ENCODE assay signal across 1 cellular context in the genomic region with DNA sequence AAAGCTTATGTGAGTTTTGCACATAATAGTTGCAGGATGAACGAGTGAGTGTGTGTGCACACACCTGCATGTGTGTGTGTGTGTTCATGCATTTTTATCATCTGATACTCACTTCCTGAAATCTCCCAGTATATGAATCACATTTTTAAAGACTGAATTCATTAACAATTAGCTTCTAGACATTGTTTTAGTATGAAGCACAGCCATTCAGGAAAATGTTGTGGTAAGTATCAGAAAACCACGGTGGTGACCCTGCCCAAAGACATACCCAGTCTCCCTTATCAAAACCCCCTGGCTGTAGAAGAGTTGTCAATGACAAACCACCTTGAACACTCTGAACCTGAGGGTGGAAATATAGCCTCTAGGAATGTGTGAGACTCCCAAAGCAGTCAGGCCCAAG.
TF ChIP-seq lines count a peak whose summit lies in the region.

No MANE protein-coding gene starts in this region.

TF ChIP-seq in GM23338, 12 proteins besides CTCF, POLR2A, EP300 and RAD21:
- TF ChIP-seq, protein P1, sequence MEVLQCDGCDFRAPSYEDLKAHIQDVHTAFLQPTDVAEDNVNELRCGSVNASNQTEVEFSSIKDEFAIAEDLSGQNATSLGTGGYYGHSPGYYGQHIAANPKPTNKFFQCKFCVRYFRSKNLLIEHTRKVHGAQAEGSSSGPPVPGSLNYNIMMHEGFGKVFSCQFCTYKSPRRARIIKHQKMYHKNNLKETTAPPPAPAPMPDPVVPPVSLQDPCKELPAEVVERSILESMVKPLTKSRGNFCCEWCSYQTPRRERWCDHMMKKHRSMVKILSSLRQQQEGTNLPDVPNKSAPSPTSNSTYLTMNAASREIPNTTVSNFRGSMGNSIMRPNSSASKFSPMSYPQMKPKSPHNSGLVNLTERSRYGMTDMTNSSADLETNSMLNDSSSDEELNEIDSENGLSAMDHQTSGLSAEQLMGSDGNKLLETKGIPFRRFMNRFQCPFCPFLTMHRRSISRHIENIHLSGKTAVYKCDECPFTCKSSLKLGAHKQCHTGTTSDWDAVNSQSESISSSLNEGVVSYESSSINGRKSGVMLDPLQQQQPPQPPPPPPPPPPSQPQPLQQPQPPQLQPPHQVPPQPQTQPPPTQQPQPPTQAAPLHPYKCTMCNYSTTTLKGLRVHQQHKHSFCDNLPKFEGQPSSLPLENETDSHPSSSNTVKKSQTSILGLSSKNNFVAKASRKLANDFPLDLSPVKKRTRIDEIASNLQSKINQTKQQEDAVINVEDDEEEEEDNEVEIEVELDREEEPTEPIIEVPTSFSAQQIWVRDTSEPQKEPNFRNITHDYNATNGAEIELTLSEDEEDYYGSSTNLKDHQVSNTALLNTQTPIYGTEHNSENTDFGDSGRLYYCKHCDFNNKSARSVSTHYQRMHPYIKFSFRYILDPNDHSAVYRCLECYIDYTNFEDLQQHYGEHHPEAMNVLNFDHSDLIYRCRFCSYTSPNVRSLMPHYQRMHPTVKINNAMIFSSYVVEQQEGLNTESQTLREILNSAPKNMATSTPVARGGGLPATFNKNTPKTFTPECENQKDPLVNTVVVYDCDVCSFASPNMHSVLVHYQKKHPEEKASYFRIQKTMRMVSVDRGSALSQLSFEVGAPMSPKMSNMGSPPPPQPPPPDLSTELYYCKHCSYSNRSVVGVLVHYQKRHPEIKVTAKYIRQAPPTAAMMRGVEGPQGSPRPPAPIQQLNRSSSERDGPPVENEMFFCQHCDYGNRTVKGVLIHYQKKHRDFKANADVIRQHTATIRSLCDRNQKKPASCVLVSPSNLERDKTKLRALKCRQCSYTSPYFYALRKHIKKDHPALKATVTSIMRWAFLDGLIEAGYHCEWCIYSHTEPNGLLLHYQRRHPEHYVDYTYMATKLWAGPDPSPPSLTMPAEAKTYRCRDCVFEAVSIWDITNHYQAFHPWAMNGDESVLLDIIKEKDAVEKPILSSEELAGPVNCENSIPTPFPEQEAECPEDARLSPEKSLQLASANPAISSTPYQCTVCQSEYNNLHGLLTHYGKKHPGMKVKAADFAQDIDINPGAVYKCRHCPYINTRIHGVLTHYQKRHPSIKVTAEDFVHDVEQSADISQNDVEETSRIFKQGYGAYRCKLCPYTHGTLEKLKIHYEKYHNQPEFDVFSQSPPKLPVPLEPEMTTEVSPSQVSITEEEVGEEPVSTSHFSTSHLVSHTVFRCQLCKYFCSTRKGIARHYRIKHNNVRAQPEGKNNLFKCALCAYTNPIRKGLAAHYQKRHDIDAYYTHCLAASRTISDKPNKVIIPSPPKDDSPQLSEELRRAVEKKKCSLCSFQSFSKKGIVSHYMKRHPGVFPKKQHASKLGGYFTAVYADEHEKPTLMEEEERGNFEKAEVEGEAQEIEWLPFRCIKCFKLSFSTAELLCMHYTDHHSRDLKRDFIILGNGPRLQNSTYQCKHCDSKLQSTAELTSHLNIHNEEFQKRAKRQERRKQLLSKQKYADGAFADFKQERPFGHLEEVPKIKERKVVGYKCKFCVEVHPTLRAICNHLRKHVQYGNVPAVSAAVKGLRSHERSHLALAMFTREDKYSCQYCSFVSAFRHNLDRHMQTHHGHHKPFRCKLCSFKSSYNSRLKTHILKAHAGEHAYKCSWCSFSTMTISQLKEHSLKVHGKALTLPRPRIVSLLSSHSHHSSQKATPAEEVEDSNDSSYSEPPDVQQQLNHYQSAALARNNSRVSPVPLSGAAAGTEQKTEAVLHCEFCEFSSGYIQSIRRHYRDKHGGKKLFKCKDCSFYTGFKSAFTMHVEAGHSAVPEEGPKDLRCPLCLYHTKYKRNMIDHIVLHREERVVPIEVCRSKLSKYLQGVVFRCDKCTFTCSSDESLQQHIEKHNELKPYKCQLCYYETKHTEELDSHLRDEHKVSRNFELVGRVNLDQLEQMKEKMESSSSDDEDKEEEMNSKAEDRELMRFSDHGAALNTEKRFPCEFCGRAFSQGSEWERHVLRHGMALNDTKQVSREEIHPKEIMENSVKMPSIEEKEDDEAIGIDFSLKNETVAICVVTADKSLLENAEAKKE (CRISPR knock-in tag; IDR thresholded peaks at IDR 0.05): no peak
- no peak for TF ChIP-seq EZH2phosphoT487 (IDR thresholded peaks at IDR 0.05; ENCODE audit: unreplicated experiment)
